Comparison of ENCODE assay signal across 24 cellular contexts in genomic region chr9:103104101-103104500, GRCh38.
DNase-seq lines count a peak whose midpoint lies in the region; FAIRE-seq and TF ChIP-seq lines count a peak whose summit lies in the region.
"Had no signal": no experiment of that assay in that cellular context is flagged by ENCODE, and none has a peak within 500 bp of the region (broad histone marks: within the 10 kb centered on the region; RNA-seq: fewer than 3 reads in every experiment).

No MANE protein-coding gene starts in this region.

- H3K27ac ChIP-seq in H1 (ENCODE audit: low read depth, low read length), result no peak overlapping the region
- no peak overlapping the region for H3K27ac ChIP-seq in mesenchymal stem cell (ENCODE audit: low read length, poor library complexity, severe bottlenecking)
- no peak overlapping the region for H3K27ac ChIP-seq in osteoblast (ENCODE audit: low read depth, low read length)
- no peak overlapping the region for H3K27ac ChIP-seq in left ventricle myocardium inferior (replicated peaks)
- H3K27ac ChIP-seq: 22Rv1; A549; BLaER1 treated with 17β-estradiol and CSF1 and Interleukin-3, amounts not matched to agents 10 nM and 100 nM; C4-2B had no signal

- H2BK15ac ChIP-seq in H1 (ENCODE audit: low read length) (no peak overlapping the region), mesenchymal stem cell (ENCODE audit: low read depth, poor library complexity, severe bottlenecking) (no peak overlapping the region)

- H3K56ac ChIP-seq in H1 (replicated peaks; ENCODE audit: insufficient read length, low read depth, low read length), result no peak overlapping the region

- H3K9me3 ChIP-seq in H1 (ENCODE audit: insufficient read depth in 2 of 2, low read depth in 1 of 2, low read length in 1 of 2) (peaks cover 2 to 3% of the 10 kb centered on the region in 2 experiments; a peak in 2 of 4 replicates), mesenchymal stem cell (ENCODE audit: control insufficient read depth, low read length) (peaks cover 14% of the 10 kb centered on the region), osteoblast (ENCODE audit: low read depth, low read length) (no peaks in the 10 kb centered on the region), left ventricle myocardium inferior (replicated peaks) (no peaks in the 10 kb centered on the region)
- H3K9me3 ChIP-seq: A549, Caco-2 had no signal

- H3K9me3 Mint-ChIP-seq in T-helper 2 cell treated with Interferon-gamma antibody and Interleukin-4, amounts not matched to agents 5 μg/mL and 100 μg/mL, for 36 hours, result no peaks in the 10 kb centered on the region
- H3K9me3 Mint-ChIP-seq: CD4-positive, alpha-beta T cell had no signal

- no peak for TF ChIP-seq RAD21 in H1 (IDR thresholded peaks at IDR 0.05 in 1 of 2, conservative IDR thresholded peaks at IDR 0.05 in 1 of 2; ENCODE audit: low read depth in 2 of 2, low read length in 2 of 2)

- DNase-seq in H1 (ENCODE audit: low read depth in 1 of 2, low spot score in 2 of 2) (no peak), mesenchymal stem cell (no peak), osteoblast (ENCODE audit: insufficient read length, low spot score, missing footprints) (peak; percentile 25), left ventricle myocardium inferior (no peak), DMS53 (lab: John Stamatoyannopoulos, UW) (no peak)
- no peak for DNase-seq in T-helper 2 cell treated with Interferon-gamma antibody and Interleukin-4, amounts not matched to agents 5 μg/mL and 100 μg/mL, for 36 hours (ENCODE audit: low spot score)
- DNase-seq: AML-193; Caco-2; Calu3; CD4-positive, alpha-beta T cell; CD8-positive, alpha-beta T cell; DMS79; DND-41; EL; GDM1 had no signal

- H3K27me3 Mint-ChIP-seq in T-helper 2 cell treated with Interferon-gamma antibody and Interleukin-4, amounts not matched to agents 5 μg/mL and 100 μg/mL, for 36 hours (ENCODE audit: low read depth), result no peaks in the 10 kb centered on the region
- H3K27me3 Mint-ChIP-seq: B cell; CD4-positive, alpha-beta T cell had no signal

- no peak for FAIRE-seq in H1 (lab: Jason Lieb, UNC)
- FAIRE-seq: A549, D721Med, GM12878, GM12892, GM18507 had no signal

- H4K91ac ChIP-seq in H1 (replicated peaks; ENCODE audit: insufficient read length, low read length) (no peak overlapping the region), mesenchymal stem cell (ENCODE audit: low read length) (no peak overlapping the region)

- H3K4ac ChIP-seq in H1 (replicated peaks; ENCODE audit: insufficient read length, low read depth, low read length) (no peak overlapping the region), mesenchymal stem cell (ENCODE audit: low read depth in 1 of 2, low read length in 2 of 2) (no peak overlapping the region)

- no peak overlapping the region for H3K4me2 ChIP-seq in H1 (ENCODE audit: insufficient read depth in 1 of 2, low read depth in 2 of 2, low read length in 2 of 2)
- no peak overlapping the region for H3K4me2 ChIP-seq in mesenchymal stem cell (ENCODE audit: low read length, poor library complexity, severe bottlenecking)
- no peak overlapping the region for H3K4me2 ChIP-seq in osteoblast (ENCODE audit: insufficient read depth, low read length)
- H3K4me2 ChIP-seq: A549; BLaER1 treated with 17β-estradiol and CSF1 and Interleukin-3, amounts not matched to agents 10 nM and 100 nM had no signal

- H3K23me2 ChIP-seq in H1 (ENCODE audit: low read depth, low read length), result no peaks in the 10 kb centered on the region

- H3K4me3 ChIP-seq in H1 (ENCODE audit: extremely low read depth in 1 of 4, insufficient read depth in 2 of 4, low read depth in 3 of 4, low read length in 4 of 4) (no peak overlapping the region), mesenchymal stem cell (ENCODE audit: insufficient read depth in 1 of 2, low read depth in 1 of 2, low read length in 2 of 2) (no peak overlapping the region), osteoblast (ENCODE audit: insufficient read depth, low read length) (no peak overlapping the region), left ventricle myocardium inferior (no peak overlapping the region)
- H3K4me3 ChIP-seq: A549; BLaER1 treated with 17β-estradiol and CSF1 and Interleukin-3, amounts not matched to agents 10 nM and 100 nM; GM12878 had no signal

- H3K4me1 ChIP-seq in H1 (replicated peaks in 1 of 4; ENCODE audit: control insufficient read depth in 3 of 4, insufficient read depth in 4 of 4, low read length in 3 of 4), result no peaks in the 10 kb centered on the region
- no peaks in the 10 kb centered on the region for H3K4me1 ChIP-seq in mesenchymal stem cell (ENCODE audit: control insufficient read depth, insufficient read depth, low read depth, low read length)
- H3K4me1 ChIP-seq in osteoblast (ENCODE audit: insufficient read depth, low read length), result no peaks in the 10 kb centered on the region
- H3K4me1 ChIP-seq in left ventricle myocardium inferior, result no peaks in the 10 kb centered on the region
- H3K4me1 ChIP-seq: A549; BLaER1 treated with 17β-estradiol and CSF1 and Interleukin-3, amounts not matched to agents 10 nM and 100 nM; Caco-2 had no signal

- no peaks in the 10 kb centered on the region for H4K20me1 ChIP-seq in H1 (replicated peaks in 1 of 2; ENCODE audit: control insufficient read depth in 1 of 2, insufficient read depth in 2 of 2, low read length in 2 of 2)
- no peaks in the 10 kb centered on the region for H4K20me1 ChIP-seq in osteoblast (ENCODE audit: insufficient read depth, low read length)
- H4K20me1 ChIP-seq: BLaER1 treated with 17β-estradiol and CSF1 and Interleukin-3, amounts not matched to agents 10 nM and 100 nM had no signal

- H3K23ac ChIP-seq in H1 (ENCODE audit: insufficient read length) (no peak overlapping the region), mesenchymal stem cell (ENCODE audit: low read length in 2 of 2) (no peak overlapping the region)

- H3K36me3 ChIP-seq in H1 (ENCODE audit: control insufficient read depth in 2 of 4, insufficient read depth in 4 of 4, low read length in 3 of 4), result no peaks in the 10 kb centered on the region
- no peaks in the 10 kb centered on the region for H3K36me3 ChIP-seq in mesenchymal stem cell (ENCODE audit: control insufficient read depth in 1 of 2, insufficient read depth in 2 of 2, low read depth in 1 of 2, low read length in 2 of 2)
- no peaks in the 10 kb centered on the region for H3K36me3 ChIP-seq in osteoblast (ENCODE audit: insufficient read depth, low read length)
- no peaks in the 10 kb centered on the region for H3K36me3 ChIP-seq in left ventricle myocardium inferior
- H3K36me3 ChIP-seq: BLaER1 treated with 17β-estradiol and CSF1 and Interleukin-3, amounts not matched to agents 10 nM and 100 nM had no signal

- H3K18ac ChIP-seq in H1 (ENCODE audit: extremely low read depth, low read length) (no peak overlapping the region), mesenchymal stem cell (ENCODE audit: low read depth in 1 of 2, low read length in 2 of 2) (no peak overlapping the region)

- intact Hi-C loops in left ventricle myocardium inferior (cut with micrococcal nuclease), result no loop called here

- H3K79me1 ChIP-seq in H1 (ENCODE audit: low read depth, low read length) (no peaks in the 10 kb centered on the region), mesenchymal stem cell (replicated peaks; ENCODE audit: low read length, poor library complexity, severe bottlenecking) (no peaks in the 10 kb centered on the region)

- no peaks in the 10 kb centered on the region for H3K36me3 Mint-ChIP-seq in T-helper 2 cell treated with Interferon-gamma antibody and Interleukin-4, amounts not matched to agents 5 μg/mL and 100 μg/mL, for 36 hours (ENCODE audit: low read depth)
- H3K36me3 Mint-ChIP-seq: CD8-positive, alpha-beta T cell had no signal

- CTCF ChIA-PET in H1 (lab: Charles Lee; ENCODE audit: partially characterized antibody), result no interaction called here

- TF ChIP-seq CTCF in H1 (IDR thresholded peaks at IDR 0.05; ENCODE audit: control extremely low read depth in 1 of 3, insufficient read depth in 1 of 3, low read depth in 1 of 3, low read length in 3 of 3) (no peak), osteoblast (IDR thresholded peaks at IDR 0.05; ENCODE audit: extremely low read depth, low read depth, low read length) (no peak), left ventricle myocardium inferior (IDR thresholded peaks at IDR 0.05; ENCODE audit: borderline replicate concordance) (no peak)

- H3K14ac ChIP-seq in H1 (ENCODE audit: insufficient read length) (no peak overlapping the region), mesenchymal stem cell (ENCODE audit: low read length in 2 of 2) (no peak overlapping the region)

- no peak overlapping the region for H2BK5ac ChIP-seq in H1 (ENCODE audit: low read depth, low read length)
- no peak overlapping the region for H2BK5ac ChIP-seq in mesenchymal stem cell (ENCODE audit: low read depth, low read length, poor library complexity, severe bottlenecking)

- H2BK20ac ChIP-seq in H1 (ENCODE audit: low read length), result no peak overlapping the region

- H3K4me3 Mint-ChIP-seq in T-helper 2 cell treated with Interferon-gamma antibody and Interleukin-4, amounts not matched to agents 5 μg/mL and 100 μg/mL, for 36 hours, result no peak overlapping the region
- H3K4me3 Mint-ChIP-seq: B cell; CD4-positive, alpha-beta T cell; CD8-positive, alpha-beta T cell had no signal

- WGBS in H1 (ENCODE audit: extremely low coverage in 1 of 2, insufficient coverage in 1 of 2, insufficient read length in 1 of 2, insufficient replicate concordance in 2 of 2, low coverage in 1 of 2, low lambda C conversion rate in 2 of 2, missing lambda C conversion rate in 1 of 2), 2 experiments, result 94% methylated on average over 9 of the region's 9 CpGs; no CpG with 5 or more reads in 1 of the 2 experiments
- WGBS in mesenchymal stem cell, result 81% methylated on average over 9 of the region's 9 CpGs

- H4K5ac ChIP-seq in H1 (ENCODE audit: insufficient read length, low read depth, low read length), result no peak overlapping the region

- H3K9ac ChIP-seq in H1 (replicated peaks in 1 of 4; ENCODE audit: extremely low read depth in 1 of 4, low read depth in 3 of 4, low read length in 3 of 4) (no peak overlapping the region), mesenchymal stem cell (ENCODE audit: low read length) (no peak overlapping the region)
- H3K9ac ChIP-seq: BLaER1 treated with 17β-estradiol and CSF1 and Interleukin-3, amounts not matched to agents 10 nM and 100 nM had no signal

- TF ChIP-seq POLR2A in H1 (IDR thresholded peaks at IDR 0.05; ENCODE audit: control extremely low read depth in 1 of 2, low read depth in 2 of 2, low read length in 2 of 2), result no peak

- H2AFZ ChIP-seq in H1 (ENCODE audit: low read length) (no peak overlapping the region), mesenchymal stem cell (ENCODE audit: low read depth, low read length) (peak overlapping the region; percentile 23), osteoblast (ENCODE audit: low read length) (no peak overlapping the region)

- H2AK5ac ChIP-seq in H1 (ENCODE audit: low read depth, low read length) (no peak overlapping the region), mesenchymal stem cell (ENCODE audit: low read length, severe bottlenecking) (no peak overlapping the region)

- no peaks in the 10 kb centered on the region for H3K79me2 ChIP-seq in H1 (ENCODE audit: control insufficient read depth in 1 of 2, insufficient read depth in 2 of 2, low read length in 2 of 2)
- H3K79me2 ChIP-seq in osteoblast (ENCODE audit: insufficient read depth, low read length), result no peaks in the 10 kb centered on the region

- H4K8ac ChIP-seq in H1 (ENCODE audit: extremely low read depth, insufficient read depth, low read length) (0 out of 2 replicates have a peak overlapping the region, but pooled peaks have one; percentile 51), mesenchymal stem cell (ENCODE audit: low read length) (no peak overlapping the region)

- H3K27me3 ChIP-seq in H1 (replicated peaks in 1 of 4; ENCODE audit: control insufficient read depth in 3 of 4, extremely low read depth in 1 of 4, insufficient read depth in 3 of 4, low read length in 3 of 4) (no peaks in the 10 kb centered on the region), mesenchymal stem cell (ENCODE audit: control insufficient read depth in 1 of 2, insufficient read depth in 1 of 2, low read length in 2 of 2) (no peaks in the 10 kb centered on the region), osteoblast (ENCODE audit: insufficient read depth, low read length) (no peaks in the 10 kb centered on the region), left ventricle myocardium inferior (ENCODE audit: low read depth) (no peaks in the 10 kb centered on the region)
- H3K27me3 ChIP-seq: BLaER1 treated with 17β-estradiol and CSF1 and Interleukin-3, amounts not matched to agents 10 nM and 100 nM had no signal

- no peak overlapping the region for H2BK120ac ChIP-seq in H1 (replicated peaks; ENCODE audit: low read depth, low read length)
- H2BK120ac ChIP-seq in mesenchymal stem cell (ENCODE audit: low read depth, low read length), result no peak overlapping the region

- H2BK12ac ChIP-seq in H1 (ENCODE audit: low read depth, low read length), result no peak overlapping the region
- no peak overlapping the region for H2BK12ac ChIP-seq in mesenchymal stem cell (ENCODE audit: low read length in 2 of 2)

- H3K4me1 Mint-ChIP-seq in T-helper 2 cell treated with Interferon-gamma antibody and Interleukin-4, amounts not matched to agents 5 μg/mL and 100 μg/mL, for 36 hours (ENCODE audit: low read depth), result no peaks in the 10 kb centered on the region
- H3K4me1 Mint-ChIP-seq: B cell had no signal

- TF ChIP-seq EP300 in H1 (IDR thresholded peaks at IDR 0.05; ENCODE audit: borderline replicate concordance in 1 of 2, low read depth in 2 of 2, low read length in 2 of 2), result no peak

- H3K27ac Mint-ChIP-seq in T-helper 2 cell treated with Interferon-gamma antibody and Interleukin-4, amounts not matched to agents 5 μg/mL and 100 μg/mL, for 36 hours, result no peak overlapping the region
- H3K27ac Mint-ChIP-seq: B cell; CD4-positive, alpha-beta T cell; CD8-positive, alpha-beta T cell had no signal

- POLR2A ChIA-PET in H1 (lab: Charles Lee; ENCODE audit: partially characterized antibody), result no interaction called here
